26 cellular contexts compared by ENCODE assay signal in the genomic region with DNA sequence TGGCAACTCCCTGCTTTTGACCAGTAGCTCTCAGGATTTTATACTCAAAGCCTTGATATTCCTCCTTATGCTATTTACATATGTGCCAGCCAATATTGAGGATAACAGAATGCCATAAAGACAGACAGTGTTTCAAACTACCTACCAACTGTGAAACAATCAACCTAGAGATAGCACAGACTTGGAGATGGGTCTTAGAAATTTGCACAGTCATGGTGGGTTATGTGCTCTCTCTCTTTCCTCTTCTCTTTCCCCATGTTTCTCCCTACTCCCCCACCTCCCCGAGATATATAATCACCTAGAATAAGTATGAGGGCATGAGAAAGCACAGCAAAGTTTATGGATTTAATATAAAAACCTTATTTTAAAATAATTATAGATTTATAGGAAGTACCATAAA.
"Had no signal": no experiment of that assay in that cellular context is flagged by ENCODE, and none has a peak within 500 bp of the region (broad histone marks: within the 10 kb centered on the region; RNA-seq: fewer than 3 reads in every experiment).

No MANE protein-coding gene starts in this region.

- ATAC-seq: naive thymus-derived CD4-positive, alpha-beta T cell; natural killer cell; psoas muscle; right cardiac atrium; sciatic nerve; stimulated activated memory B cell treated with anti-CD40 and anti-IgM and Interleukin-4, amounts not matched to agents 10 μg/mL and 1 μg/mL and 100 μg/mL, for 72 hours; stimulated activated naive CD8-positive, alpha-beta T cell treated with anti-CD3 and anti-CD28 coated beads, Interleukin-15, amount 100 ng/mL, for 72 hours; stimulated activated naive CD8-positive, alpha-beta T cell treated with anti-CD3 and anti-CD28 coated beads, Interleukin-15, Interleukin-2, amounts not matched to agents 100 U/mL and 50 U/mL, for 24 hours; upper lobe of right lung had no signal

- H3K4me2 ChIP-seq: smooth muscle cell had no signal

- H3K27ac ChIP-seq: neutrophil, ovary, psoas muscle, skin epidermis, spleen, suprapubic skin, testis, tibial artery, transverse colon, upper lobe of right lung, uterus had no signal

- H3K4me3 ChIP-seq: ovary, psoas muscle, skin epidermis, smooth muscle cell, spleen, suprapubic skin, testis, tibial artery, transverse colon, upper lobe of right lung, uterus had no signal

- DNase-seq: naive thymus-derived CD4-positive, alpha-beta T cell; natural killer cell; ovary; psoas muscle; right cardiac atrium; spleen; stimulated activated CD4-positive, alpha-beta T cell treated with anti-CD3 and anti-CD28 coated beads, Interleukin-12 subunit alpha, Interleukin-12 subunit beta, amount 100 ng/mL, for 4 hours; stimulated activated CD4-positive, alpha-beta T cell treated with anti-CD3 and anti-CD28 coated beads, Interleukin-1b, Interleukin-23, amount 100 ng/mL, for 48 hours; stimulated activated CD4-positive, alpha-beta T cell treated with anti-CD3 and anti-CD28 coated beads, Interleukin-4, amount 100 ng/mL, for 1 hour; stimulated activated CD4-positive, alpha-beta T cell treated with anti-CD3 and anti-CD28 coated beads, Interleukin-4, amount 100 ng/mL, for 4 hours; stimulated activated CD8-positive, alpha-beta memory T cell treated with anti-CD3 and anti-CD28 coated beads, Interleukin-4, amount 100 ng/mL, for 48 hours; stimulated activated naive CD4-positive, alpha-beta T cell; stimulated activated naive CD8-positive, alpha-beta T cell treated with anti-CD3 and anti-CD28 coated beads, Interleukin-15, amount 100 ng/mL, for 72 hours; stimulated activated naive CD8-positive, alpha-beta T cell treated with anti-CD3 and anti-CD28 coated beads, Interleukin-15, Interleukin-2, amounts not matched to agents 100 U/mL and 50 U/mL, for 24 hours; substantia nigra; testis; tibial artery; transverse colon; upper lobe of right lung; uterus had no signal

- H3K9me3 ChIP-seq: neutrophil, ovary, psoas muscle, suprapubic skin, testis, tibial artery, transverse colon, upper lobe of right lung, uterus had no signal

- H3K4me1 ChIP-seq: psoas muscle, suprapubic skin, testis, tibial artery, uterus had no signal
